In genomic region chr9:15277400-15278137, GRCh38 we compare ENCODE assay signal across 8 cellular contexts. TPM values are rescaled to one million over a fixed set of nuclear protein-coding genes. Genes with fewer than 3 reads are reported as not detected.
A peak's percentile ranks its signal among the peaks of the same experiment; 100 is the strongest.
DNase-seq lines count a peak whose midpoint lies in the region; ATAC-seq and TF ChIP-seq lines count a peak whose summit lies in the region.

No MANE protein-coding gene starts in this region.

- ATAC-seq in CD4-positive, alpha-beta T cell (ENCODE audit: poor library complexity): no peak
- ATAC-seq in GM21447 (IDR thresholded peaks at IDR 0.05; ENCODE audit: unreplicated experiment) (peak; percentile 51), foreskin keratinocyte (no peak)
- ATAC-seq in stimulated activated memory B cell treated with anti-CD40 and anti-IgM and Interleukin-4, amounts not matched to agents 10 μg/mL and 1 μg/mL and 100 μg/mL, for 72 hours: peak; percentile 67

- H3K4me3 Mint-ChIP-seq in CD4-positive, alpha-beta T cell: no peak overlapping the region
- H3K4me3 Mint-ChIP-seq in stimulated activated memory B cell treated with anti-CD40 and anti-IgM and Interleukin-4, amounts not matched to agents 10 μg/mL and 1 μg/mL and 100 μg/mL, for 72 hours: no peak overlapping the region

- no peaks in the 10 kb centered on the region for H3K27me3 ChIP-seq in CD4-positive, alpha-beta T cell (ENCODE audit: control insufficient read depth, insufficient read depth, low read length)
- no peaks in the 10 kb centered on the region for H3K27me3 ChIP-seq in foreskin keratinocyte

- POLR2A ChIA-PET in CD4-positive, alpha-beta T cell (lab: Charles Lee): interaction anchor here (0.5 to 1.0 kb wide), 2 partner anchors 30 to 33 kb away, joined by 3 to 7 read pairs; no protein-coding TSS in a partner anchor
- POLR2A ChIA-PET in RWPE1 (lab: Yijun Ruan, JAX; ENCODE audit: low non-redundant PET): no interaction called here

- peaks cover 8% of the 10 kb centered on the region for H3K36me3 Mint-ChIP-seq in CD4-positive, alpha-beta T cell (ENCODE audit: low read depth)
- no peaks in the 10 kb centered on the region for H3K36me3 Mint-ChIP-seq in stimulated activated memory B cell treated with anti-CD40 and anti-IgM and Interleukin-4, amounts not matched to agents 10 μg/mL and 1 μg/mL and 100 μg/mL, for 72 hours

- no peaks in the 10 kb centered on the region for H3K4me1 ChIP-seq in foreskin keratinocyte

- peak overlapping the region; percentile 52 for H3K27ac Mint-ChIP-seq in CD4-positive, alpha-beta T cell
- peak overlapping the region; percentile 70 for H3K27ac Mint-ChIP-seq in stimulated activated memory B cell treated with anti-CD40 and anti-IgM and Interleukin-4, amounts not matched to agents 10 μg/mL and 1 μg/mL and 100 μg/mL, for 72 hours

- no peak for DNase-seq in CD4-positive, alpha-beta T cell
- DNase-seq in RWPE1 (ENCODE audit: low spot score) (no peak), foreskin keratinocyte (no peak), NCI-H2029 (lab: John Stamatoyannopoulos, UW) (no peak), iPS-NIHi7 (ENCODE audit: extremely low spot score) (no peak)
- no peak for DNase-seq in stimulated activated CD4-positive, alpha-beta T cell treated with anti-CD3 and anti-CD28 coated beads, Interleukin-12 subunit alpha, Interleukin-12 subunit beta, amount 100 ng/mL, for 4 hours

- peak; percentile 68 for TF ChIP-seq CTCF in CD4-positive, alpha-beta T cell (IDR thresholded peaks at IDR 0.05)
- TF ChIP-seq CTCF in RWPE1 (conservative IDR thresholded peaks at IDR 0.05; ENCODE audit: low read depth) (0 out of 2 replicates have a peak, but pooled peaks have one; percentile 22), foreskin keratinocyte (conservative IDR thresholded peaks at IDR 0.05) (peak; percentile 57)

- H3K4me1 Mint-ChIP-seq in CD4-positive, alpha-beta T cell (ENCODE audit: low read depth): peaks cover 77% of the 10 kb centered on the region
- peaks cover 12% of the 10 kb centered on the region for H3K4me1 Mint-ChIP-seq in stimulated activated memory B cell treated with anti-CD40 and anti-IgM and Interleukin-4, amounts not matched to agents 10 μg/mL and 1 μg/mL and 100 μg/mL, for 72 hours

- no peak overlapping the region for H3K27ac ChIP-seq in CD4-positive, alpha-beta T cell (ENCODE audit: low read depth, low read length)
- H3K27ac ChIP-seq in RWPE1 (no peak overlapping the region), foreskin keratinocyte (no peak overlapping the region)

- intact Hi-C loops in CD4-positive, alpha-beta T cell (cut with DNase I, micrococcal nuclease): loop anchor here (1.0 to 5.0 kb wide), 10 partner anchors 29 to 331 kb away; partner anchors contain the start of genes SNAPC3 (in 1 of the 2) and TTC39B (in 1 of the 2)

- no peaks in the 10 kb centered on the region for H3K27me3 Mint-ChIP-seq in CD4-positive, alpha-beta T cell
- no peaks in the 10 kb centered on the region for H3K27me3 Mint-ChIP-seq in stimulated activated memory B cell treated with anti-CD40 and anti-IgM and Interleukin-4, amounts not matched to agents 10 μg/mL and 1 μg/mL and 100 μg/mL, for 72 hours

- H3K9me3 ChIP-seq in CD4-positive, alpha-beta T cell (ENCODE audit: control insufficient read depth, low read length): no peaks in the 10 kb centered on the region

- CTCF ChIA-PET in CD4-positive, alpha-beta T cell (lab: Charles Lee): interaction anchor here (0.8 to 1.2 kb wide), 4 partner anchors 10 to 233 kb away, joined by 3 to 4 read pairs (median 4); partner anchors contain the start of gene PSIP1
- CTCF ChIA-PET in RWPE1 (lab: Yijun Ruan, JAX): no interaction called here

- no peaks in the 10 kb centered on the region for H3K9me3 Mint-ChIP-seq in CD4-positive, alpha-beta T cell
- H3K9me3 Mint-ChIP-seq in stimulated activated memory B cell treated with anti-CD40 and anti-IgM and Interleukin-4, amounts not matched to agents 10 μg/mL and 1 μg/mL and 100 μg/mL, for 72 hours: no peaks in the 10 kb centered on the region

RNA-seq across cellular contexts. Expression of gene TTC39B, which starts 29.4 kb away (rescaled TPM):
- total RNA-seq in CD4-positive, alpha-beta T cell: 10 to 100 TPM; 37.6 to 43.6 TPM
- total RNA-seq in foreskin keratinocyte: 7.9 and 8.7 TPM in 2 replicates
- 2.7 and 2.9 TPM in 2 replicates for polyA plus RNA-seq in foreskin keratinocyte

Comparison
In these comparisons a context has a peak if more than half of its experiments do, and no peak if none do; other contexts are left out.
1. ATAC-seq: peak in GM21447 (single experiment) and stimulated activated memory B cell treated with anti-CD40 and anti-IgM and Interleukin-4, amounts not matched to agents 10 μg/mL and 1 μg/mL and 100 μg/mL, for 72 hours (single experiment); none in CD4-positive, alpha-beta T cell (single experiment) and foreskin keratinocyte (single experiment).
2. Peak in every context shown above with its lines, with median percentiles within 50 percentile points of each other: CTCF ChIP-seq.